ENCODE assay signal across 8 cellular contexts in the genomic region with DNA sequence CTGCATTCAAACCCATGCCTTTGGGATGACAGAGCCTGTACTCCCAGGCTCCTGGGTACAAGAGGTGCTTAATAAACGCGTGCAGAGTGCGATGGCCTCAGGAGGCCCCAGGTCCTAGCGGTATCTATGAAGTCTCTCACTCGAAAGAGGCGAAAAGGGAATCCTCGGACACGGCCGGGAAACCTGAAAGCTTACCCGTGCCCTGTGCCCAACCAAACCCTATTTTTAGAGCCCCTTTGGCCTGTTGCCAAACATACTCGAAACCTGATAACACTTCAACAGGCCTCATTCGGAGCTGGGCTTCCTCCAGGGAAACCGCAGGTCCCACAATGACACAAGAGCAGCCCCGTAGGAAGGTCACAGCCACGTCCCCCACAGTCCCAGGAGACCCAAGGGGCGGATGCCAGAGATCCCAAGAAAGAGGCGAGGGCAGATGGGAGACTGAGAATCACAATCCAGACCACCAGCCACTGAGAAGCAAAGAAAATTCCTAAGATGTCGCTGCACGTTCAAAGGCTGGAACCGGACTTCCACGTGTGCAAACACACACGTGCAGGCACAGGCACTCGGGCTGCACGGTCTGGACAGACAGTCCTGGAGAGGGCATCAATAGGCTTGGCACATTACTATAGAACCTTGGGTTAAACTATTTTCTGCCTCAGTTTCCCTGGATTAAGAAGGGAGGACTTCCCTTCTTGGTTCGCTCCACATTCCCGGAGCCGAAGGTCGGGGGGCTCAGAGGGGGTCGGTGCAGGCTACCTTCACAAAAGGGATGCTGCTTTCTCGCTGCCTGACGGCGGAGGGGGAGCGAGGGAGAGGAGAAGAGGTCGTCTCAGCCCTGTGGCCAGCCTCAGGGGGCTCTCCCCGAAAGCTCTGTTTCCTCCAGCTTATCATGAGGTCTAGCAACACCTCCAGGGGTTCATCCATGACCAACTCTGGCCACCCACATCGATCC. TPM values are rescaled to one million over a fixed set of nuclear protein-coding genes. Genes with fewer than 3 reads are reported as not detected.
DNase-seq lines count a peak whose midpoint lies in the region; ATAC-seq and TF ChIP-seq lines count a peak whose summit lies in the region.

No MANE protein-coding gene starts in this region.

- peaks cover 5% of the 10 kb centered on the region for H3K27me3 Mint-ChIP-seq in glutamatergic neuron (ENCODE audit: unreplicated experiment)

- POLR2A ChIA-PET in SK-N-SH (lab: Yijun Ruan, JAX) = no interaction called here

- H3K4me1 Mint-ChIP-seq in glutamatergic neuron (ENCODE audit: low read depth, unreplicated experiment) = peaks cover 12% of the 10 kb centered on the region

- DNase-seq in GDM1 (lab: John Stamatoyannopoulos, UW) (peak; percentile 90), HT1080 (ENCODE audit: low read depth) (peak; percentile 24), UCSD-AML1 (lab: John Stamatoyannopoulos, UW; ENCODE audit: unreplicated experiment) (peak; percentile 86), glutamatergic neuron (no peak), SK-N-SH (no peak), kidney glomerular epithelial cell (lab: John Stamatoyannopoulos, UW) (no peak)
- peak; percentile 75 for DNase-seq in stimulated activated naive CD8-positive, alpha-beta T cell treated with anti-CD3 and anti-CD28 coated beads, Interleukin-15, Interleukin-2, amounts not matched to agents 100 U/mL and 50 U/mL, for 24 hours

- no peaks in the 10 kb centered on the region for H3F3A ChIP-seq in SK-N-SH (replicated peaks; ENCODE audit: insufficient read depth)

- WGBS in SK-N-SH (ENCODE audit: low lambda C conversion rate) = 85% methylated on average over 21 of the region's 36 CpGs

- no peak overlapping the region for H3K9ac ChIP-seq in SK-N-SH

- H3K27me3 ChIP-seq in SK-N-SH (ENCODE audit: insufficient read depth) = no peaks in the 10 kb centered on the region

- no peaks in the 10 kb centered on the region for H3K9me3 ChIP-seq in SK-N-SH

- H3K79me2 ChIP-seq in SK-N-SH (ENCODE audit: insufficient read depth) = no peaks in the 10 kb centered on the region

- TF ChIP-seq RAD21 in SK-N-SH (IDR thresholded peaks at IDR 0.05; ENCODE audit: low read length) = no peak

- H3K27ac Mint-ChIP-seq in glutamatergic neuron (ENCODE audit: unreplicated experiment) = no peak overlapping the region

- H3K36me3 ChIP-seq in SK-N-SH (replicated peaks in 1 of 2; ENCODE audit: control insufficient read depth in 1 of 2, insufficient read depth in 2 of 2, low read length in 1 of 2) = no peaks in the 10 kb centered on the region

- no peak overlapping the region for H3K4me3 ChIP-seq in SK-N-SH (ENCODE audit: low read depth in 2 of 2, low read length in 1 of 2)

- H3K36me3 Mint-ChIP-seq in glutamatergic neuron (ENCODE audit: unreplicated experiment) = no peaks in the 10 kb centered on the region

- CTCF ChIA-PET in SK-N-SH (lab: Yijun Ruan, JAX) = no interaction called here

- no peak overlapping the region for H3K4me2 ChIP-seq in SK-N-SH

- TF ChIP-seq CTCF in glutamatergic neuron (IDR thresholded peaks at IDR 0.05; ENCODE audit: partially characterized antibody, unreplicated experiment) = no peak
- no peak for TF ChIP-seq CTCF in SK-N-SH (IDR thresholded peaks at IDR 0.05)

- H3K9me2 ChIP-seq in SK-N-SH = no peaks in the 10 kb centered on the region

- peak overlapping the region; percentile 28 for H3K4me3 Mint-ChIP-seq in glutamatergic neuron (ENCODE audit: unreplicated experiment)

- peak; percentile 60 for ATAC-seq in stimulated activated naive CD8-positive, alpha-beta T cell treated with anti-CD3 and anti-CD28 coated beads, Interleukin-15, Interleukin-2, amounts not matched to agents 100 U/mL and 50 U/mL, for 24 hours
- ATAC-seq in GM18520 (IDR thresholded peaks at IDR 0.05; ENCODE audit: unreplicated experiment) = no peak

- TF ChIP-seq EP300 in SK-N-SH (IDR thresholded peaks at IDR 0.05; ENCODE audit: borderline replicate concordance in 1 of 2, low read depth in 1 of 2, low read length in 1 of 2) = no peak

- no peaks in the 10 kb centered on the region; a peak in 1 of 4 replicates for H3K4me1 ChIP-seq in SK-N-SH (ENCODE audit: control insufficient read depth in 1 of 2, insufficient read depth in 2 of 2, low read depth in 1 of 2, low read length in 1 of 2)

- no peaks in the 10 kb centered on the region for H4K20me1 ChIP-seq in SK-N-SH (ENCODE audit: insufficient read depth)

- H3K9me3 Mint-ChIP-seq in glutamatergic neuron (ENCODE audit: unreplicated experiment) = peaks cover 5% of the 10 kb centered on the region

- H2AFZ ChIP-seq in SK-N-SH (ENCODE audit: low read depth) = no peak overlapping the region

- H3K27ac ChIP-seq in SK-N-SH (ENCODE audit: low read depth in 2 of 2, low read length in 1 of 2) = no peak overlapping the region

TF ChIP-seq in SK-N-SH, 30 proteins besides CTCF, POLR2A, EP300 and RAD21:
- no peak for TF ChIP-seq GATA2 (CRISPR knock-in tag; IDR thresholded peaks at IDR 0.05)
- no peak for TF ChIP-seq TEAD4 (IDR thresholded peaks at IDR 0.05; ENCODE audit: borderline replicate concordance, insufficient read depth)
- TF ChIP-seq NRF1 (IDR thresholded peaks at IDR 0.05; ENCODE audit: low read depth, low read length) = no peak
- no peak for TF ChIP-seq SIN3A (IDR thresholded peaks at IDR 0.05; ENCODE audit: borderline replicate concordance, low read depth, low read length)

RNA-seq across cellular contexts. Expression of gene PDGFB, which starts 8.2 kb away (rescaled TPM):
- total RNA-seq in HT1080 (2014; rRNA removed; shearing (Covaris generic)) = 0.06 TPM in 1 of 2 replicates, not detected in the other
- polyA plus RNA-seq in HT1080 (2015; cell fraction: cytosol; rRNA removed) = 0.34 and 0.44 TPM in 2 replicates
- 0.32 and 0.33 TPM in 2 replicates for polyA plus RNA-seq in HT1080 (2015; cell fraction: nucleus; rRNA removed)
- 0.44 TPM for total RNA-seq in glutamatergic neuron (ENCODE audit: unreplicated experiment)
- 0.19 and 0.44 TPM in 2 replicates for polyA plus RNA-seq in SK-N-SH (2012; rRNA removed)
- 0.06 and 0.16 TPM in 2 replicates for polyA plus RNA-seq in SK-N-SH (2012; cell fraction: cytosol; rRNA removed)
- 0.11 and 0.16 TPM in 2 replicates for polyA plus RNA-seq in SK-N-SH (2012; cell fraction: nucleus; rRNA removed)

Comparison
In these comparisons a context has a peak if more than half of its experiments do, and no peak if none do; other contexts are left out.
1. DNase-seq: peak in GDM1 (single experiment), HT1080 (single experiment), UCSD-AML1 (single experiment) and stimulated activated naive CD8-positive, alpha-beta T cell treated with anti-CD3 and anti-CD28 coated beads, Interleukin-15, Interleukin-2, amounts not matched to agents 100 U/mL and 50 U/mL, for 24 hours (single experiment); none in glutamatergic neuron (single experiment), SK-N-SH (single experiment) and kidney glomerular epithelial cell (single experiment).